ENCODE assay signal across 8 cellular contexts in genomic region chr17:62064029-62064790, GRCh38. TPM values are rescaled to one million over a fixed set of nuclear protein-coding genes. Genes with fewer than 3 reads are reported as not detected.
DNase-seq lines count a peak whose midpoint lies in the region; ATAC-seq and TF ChIP-seq lines count a peak whose summit lies in the region.

No MANE protein-coding gene starts in this region.

- WGBS in gastroesophageal sphincter (ENCODE audit: low coverage in 1 of 2), 2 donors, result 0 to 5% methylated on average over 5 of the region's 5 CpGs

- peak overlapping the region; percentile 81 for H3K9ac ChIP-seq in HCT116 (ENCODE audit: low read length)

- TF ChIP-seq POLR2A in HCT116 (IDR thresholded peaks at IDR 0.05; ENCODE audit: borderline replicate concordance, extremely low read depth, insufficient read depth, insufficient read length), result no peak
- no peak for TF ChIP-seq POLR2A in gastroesophageal sphincter (IDR thresholded peaks at IDR 0.05)

- no peak for TF ChIP-seq RAD21 in HCT116 (IDR thresholded peaks at IDR 0.05; ENCODE audit: low read depth)

- no peaks in the 10 kb centered on the region for H3K9me3 ChIP-seq in HCT116 (ENCODE audit: control insufficient read depth in 1 of 2, insufficient read depth in 1 of 2, low read depth in 1 of 2, low read length in 2 of 2)
- H3K9me3 ChIP-seq in gastroesophageal sphincter, result no peaks in the 10 kb centered on the region

- DNase-seq in Ammon's horn (ENCODE audit: low spot score) (peak; percentile 32), HCT116 (ENCODE audit: low read depth, low spot score) (no peak), renal cortical epithelial cell (ENCODE audit: low read depth) (peak; percentile 66), COLO668 (lab: John Stamatoyannopoulos, UW; ENCODE audit: unreplicated experiment) (no peak), SKM-1 (lab: John Stamatoyannopoulos, UW; ENCODE audit: unreplicated experiment) (no peak)

- peaks cover 7 to 20% of the 10 kb centered on the region in 2 experiments for H3K4me1 ChIP-seq in HCT116 (ENCODE audit: control insufficient read depth in 1 of 2, insufficient read depth in 2 of 2, low read length in 2 of 2)
- H3K4me1 ChIP-seq in gastroesophageal sphincter, result peaks cover 7 to 55% (median 13%) of the 10 kb centered on the region in 3 donors

- CTCF ChIA-PET in HCT116 (lab: Charles Lee), result interaction anchor here (0.8 to 0.9 kb wide), 2 partner anchors 8 to 45 kb away, joined by 3 to 5 read pairs; no protein-coding TSS in a partner anchor

- H3K4me2 ChIP-seq in HCT116 (ENCODE audit: low read length), result peak overlapping the region; percentile 73

- peaks cover 18% of the 10 kb centered on the region; the same call in 1 of the 2 replicates for H4K20me1 ChIP-seq in HCT116 (ENCODE audit: insufficient read depth)

- intact Hi-C loops in HCT116 (cut with micrococcal nuclease), result no loop called here

- RAD21 ChIA-PET in HCT116 (lab: Charles Lee; ENCODE audit: low non-redundant PET in 1 of 2, low total read pairs in 2 of 2, uncharacterized antibody in 2 of 2, unreplicated experiment in 2 of 2), result interaction anchor here in 1 of 2 experiments (2.6 kb wide), 1 partner anchor 46 kb away, joined by 12 read pairs; no protein-coding TSS in a partner anchor

- TF ChIP-seq CTCF in HCT116 (IDR thresholded peaks at IDR 0.05 in 2 of 3, conservative IDR thresholded peaks at IDR 0.05 in 1 of 3; ENCODE audit: borderline replicate concordance in 1 of 3, insufficient read depth in 1 of 3, low read depth in 2 of 3, low read length in 2 of 3) (no peak), WI38 (IDR thresholded peaks at IDR 0.05; ENCODE audit: low read depth, low read length) (no peak), gastroesophageal sphincter (IDR thresholded peaks at IDR 0.05) (no peak)

- no peak overlapping the region for H2AFZ ChIP-seq in HCT116 (ENCODE audit: low read depth, low read length, poor library complexity, severe bottlenecking)

- no TSS peak for BruUV-seq in HCT116 (replicated peaks; lab: Mats Ljungman, UMichigan)

- peaks cover 20 to 24% of the 10 kb centered on the region in 2 experiments; a peak in 3 of 4 replicates for H3K36me3 ChIP-seq in HCT116 (ENCODE audit: control insufficient read depth in 1 of 2, insufficient read depth in 2 of 2, low read length in 2 of 2)
- H3K36me3 ChIP-seq in gastroesophageal sphincter, result peaks cover 0 to 16% of the 10 kb centered on the region in 2 donors

- no peak for TF ChIP-seq EP300 in gastroesophageal sphincter (IDR thresholded peaks at IDR 0.05)

- H3K4me3 ChIP-seq in HCT116 (replicated peaks in 1 of 2; ENCODE audit: low read depth in 1 of 2, low read length in 2 of 2) (peak overlapping the region; percentile 89 to 95), WI38 (ENCODE audit: low read depth, low read length) (peak overlapping the region; percentile 98), gastroesophageal sphincter (peak overlapping the region; percentile 98)

- no peak for ATAC-seq in HCT116
- no peak for ATAC-seq in gastroesophageal sphincter
- ATAC-seq in GM18907 (IDR thresholded peaks at IDR 0.05; ENCODE audit: unreplicated experiment), result no peak

- H3K27me3 ChIP-seq in HCT116 (ENCODE audit: insufficient read depth, low read length) (no peaks in the 10 kb centered on the region), gastroesophageal sphincter (no peaks in the 10 kb centered on the region)

- H3K79me2 ChIP-seq in HCT116 (ENCODE audit: insufficient read depth, low read length), result peaks cover 62% of the 10 kb centered on the region

- no peaks in the 10 kb centered on the region for H3K9me2 ChIP-seq in HCT116 (ENCODE audit: insufficient read depth)

- POLR2A ChIA-PET in HCT116 (lab: Charles Lee), result interaction anchor here (0.9 kb wide), 1 partner anchor 15 kb away, joined by 3 read pairs; no protein-coding TSS in a partner anchor

- H3K27ac ChIP-seq in HCT116 (ENCODE audit: low read depth, low read length) (peak overlapping the region; percentile 53), gastroesophageal sphincter (peak overlapping the region; percentile 96 to 100 (median 98))

TF ChIP-seq in HCT116, 20 proteins besides CTCF, POLR2A, EP300 and RAD21:
- TF ChIP-seq YY1 (IDR thresholded peaks at IDR 0.05; ENCODE audit: extremely low read depth, insufficient replicate concordance, low read depth, low read length) (no peak), SRF (IDR thresholded peaks at IDR 0.05; ENCODE audit: low read depth) (0 out of 2 replicates have a peak, but pooled peaks have one; percentile 18), FOSL1 (IDR thresholded peaks at IDR 0.05; ENCODE audit: low read depth) (peak; percentile 41; the same call in 1 of the 2 replicates), ELF1 (IDR thresholded peaks at IDR 0.05; ENCODE audit: borderline replicate concordance, low read depth) (no peak), SIN3A (IDR thresholded peaks at IDR 0.05; ENCODE audit: low read depth) (no peak)

RNA-seq across cellular contexts. Expression of gene MED13, which starts 0.9 kb away (rescaled TPM):
- total RNA-seq in HCT116 (2021; ENCODE audit: unreplicated experiment), result 96.0 TPM
- 20.4 and 21.2 TPM in 2 replicates for polyA plus RNA-seq in HCT116 (2012)
- 10 to 100 TPM; 34.5 to 64.9 (median 52.0) TPM for total RNA-seq in gastroesophageal sphincter
- total RNA-seq in renal cortical epithelial cell, result 33.5 and 81.0 TPM in 2 replicates

Comparison
In these comparisons a context has a peak if more than half of its experiments do, and no peak if none do; other contexts are left out.
1. DNase-seq: peak in Ammon's horn (single experiment) and renal cortical epithelial cell (single experiment); none in HCT116 (single experiment), COLO668 (single experiment) and SKM-1 (single experiment).
2. Peak in every context shown above with its lines, with median percentiles within 50 percentile points of each other: H3K4me3 ChIP-seq.